9 cellular contexts compared by ENCODE assay signal in the genomic region with DNA sequence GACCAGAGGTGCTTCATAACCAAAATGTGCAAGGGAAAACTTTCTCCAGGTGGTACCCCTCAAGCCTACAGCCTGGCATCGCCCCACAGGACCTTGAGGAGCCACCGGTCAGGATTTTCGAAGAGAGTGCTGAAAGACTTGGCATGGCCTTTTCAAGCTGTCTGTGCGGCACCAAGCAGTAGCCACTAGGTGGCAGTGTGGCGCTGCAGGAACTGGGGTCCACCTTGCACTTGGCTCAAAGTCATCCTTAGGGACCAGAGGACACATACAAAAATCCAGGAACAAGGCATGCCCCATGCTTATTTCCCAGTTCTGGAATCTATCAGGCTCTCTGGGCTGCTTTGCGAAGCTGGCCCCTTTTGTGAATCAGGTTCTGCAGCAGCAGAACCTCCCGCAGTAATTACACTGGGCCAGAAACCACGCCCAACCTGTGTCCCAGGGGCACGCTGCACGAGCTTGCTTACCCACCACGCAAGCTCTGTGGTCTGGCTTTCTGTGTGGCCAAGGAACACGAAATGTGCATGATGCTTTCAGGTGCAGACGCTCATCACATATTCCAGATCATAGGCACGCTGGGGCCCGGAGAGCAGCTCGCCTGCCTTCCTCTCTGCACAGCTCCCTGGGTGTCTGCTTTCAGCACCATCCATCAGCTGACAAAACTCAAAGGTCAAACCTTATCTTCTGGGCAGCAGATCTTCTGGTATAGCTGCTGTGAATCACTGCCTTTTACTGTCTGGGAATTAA.
DNase-seq lines count a peak whose midpoint lies in the region; ATAC-seq and TF ChIP-seq lines count a peak whose summit lies in the region.
"Had no signal": no experiment of that assay in that cellular context is flagged by ENCODE, and none has a peak within 500 bp of the region (broad histone marks: within the 10 kb centered on the region; RNA-seq: fewer than 3 reads in every experiment).

No MANE protein-coding gene starts in this region.

- no peaks in the 10 kb centered on the region for H3K9me3 Mint-ChIP-seq in activated T-cell treated with anti-CD3 and anti-CD28 coated beads, Interleukin-2, amount 50 U/mL, for 24 hours
- H3K9me3 Mint-ChIP-seq in nephron, result no peaks in the 10 kb centered on the region
- H3K9me3 Mint-ChIP-seq: IgD-negative memory B cell had no signal

- peaks cover 12 to 51% (median 26%) of the 10 kb centered on the region in 10 experiments for H3K4me1 ChIP-seq in BLaER1 treated with 17β-estradiol and CSF1 and Interleukin-3, amounts not matched to agents 10 nM and 100 nM
- H3K4me1 ChIP-seq in Panc1 (ENCODE audit: control insufficient read depth, insufficient read depth, low read length), result no peaks in the 10 kb centered on the region

- TF ChIP-seq CTCF in Panc1 (IDR thresholded peaks at IDR 0.05) (peak; percentile 91), nephron (IDR thresholded peaks at IDR 0.05; ENCODE audit: unreplicated experiment in 3 of 3) (peak; percentile 96 to 97 (median 96))

- no peak overlapping the region for H3K27ac ChIP-seq in BLaER1 treated with 17β-estradiol and CSF1 and Interleukin-3, amounts not matched to agents 10 nM and 100 nM
- no peak overlapping the region for H3K27ac ChIP-seq in Panc1 (ENCODE audit: low read length)

- H3K9ac ChIP-seq in BLaER1 treated with 17β-estradiol and CSF1 and Interleukin-3, amounts not matched to agents 10 nM and 100 nM, result peak overlapping the region in 3 of 11 experiments; percentile 18 to 24 (median 19); a peak in 1 of 22 replicates

- H3K27me3 Mint-ChIP-seq in activated T-cell treated with anti-CD3 and anti-CD28 coated beads, Interleukin-2, amount 50 U/mL, for 24 hours, result peaks cover 14% of the 10 kb centered on the region
- H3K27me3 Mint-ChIP-seq in nephron (ENCODE audit: low read depth), result peaks cover 26% of the 10 kb centered on the region

- DNase-seq in GM19238 (ENCODE audit: insufficient read length, low spot score) (peak; percentile 80), HuH-7 (ENCODE audit: low spot score) (peak; percentile 92), Panc1 (ENCODE audit: low read depth, low spot score) (peak; percentile 56), fibroblast of gingiva (ENCODE audit: low read depth) (peak; percentile 74)
- peak; percentile 81 for DNase-seq in activated T-cell treated with anti-CD3 and anti-CD28 coated beads, Interleukin-2, amount 50 U/mL, for 24 hours
- peak; percentile 12 to 69 (median 53) for DNase-seq in stimulated activated naive CD4-positive, alpha-beta T cell (lab: John Stamatoyannopoulos, UW)

- no peak overlapping the region for H3K4me3 Mint-ChIP-seq in activated T-cell treated with anti-CD3 and anti-CD28 coated beads, Interleukin-2, amount 50 U/mL, for 24 hours
- peak overlapping the region in 1 of 3 experiments; percentile 34 for H3K4me3 Mint-ChIP-seq in nephron

- H3K36me3 ChIP-seq in BLaER1 treated with 17β-estradiol and CSF1 and Interleukin-3, amounts not matched to agents 10 nM and 100 nM, result peaks cover 28 to 39% (median 33%) of the 10 kb centered on the region in 11 experiments
- no peaks in the 10 kb centered on the region for H3K36me3 ChIP-seq in Panc1 (ENCODE audit: control insufficient read depth, insufficient read depth, low read length)

- ATAC-seq in Panc1, result peak; percentile 89

- CTCF ChIA-PET in Panc1 (lab: Charles Lee), result interaction anchor here (1.0 kb wide), 2 partner anchors 200 to 605 kb away, joined by 4 read pairs; no protein-coding TSS in a partner anchor

- no peak overlapping the region for H3K4me3 ChIP-seq in BLaER1 treated with 17β-estradiol and CSF1 and Interleukin-3, amounts not matched to agents 10 nM and 100 nM
- no peak overlapping the region for H3K4me3 ChIP-seq in Panc1 (ENCODE audit: low read depth in 2 of 2, low read length in 2 of 2)

- POLR2A ChIA-PET in Panc1 (lab: Charles Lee), result no interaction called here

- H4K20me1 ChIP-seq in BLaER1 treated with 17β-estradiol and CSF1 and Interleukin-3, amounts not matched to agents 10 nM and 100 nM, result peaks cover 0 to 77% (median 35%) of the 10 kb centered on the region in 11 experiments; a peak in 18 of 22 replicates

- in situ Hi-C loops in Panc1 (cut with HindIII; ENCODE audit: low pct_unique_long_range_greater_than_20kb, low sequenced_read_pairs), result no loop called here

- intact Hi-C loops in Panc1 (cut with micrococcal nuclease; ENCODE audit: unreplicated experiment), result loop anchor here (2.0 kb wide), 1 partner anchor 202 kb away; no protein-coding TSS in a partner anchor

- no TSS peak for BruUV-seq in Panc1 (replicated peaks; lab: Mats Ljungman, UMichigan)

- H3K4me2 ChIP-seq in BLaER1 treated with 17β-estradiol and CSF1 and Interleukin-3, amounts not matched to agents 10 nM and 100 nM, result peak overlapping the region in 10 of 11 experiments; percentile 9 to 66 (median 40); a peak in 16 of 22 replicates

- H3K9me3 ChIP-seq in BLaER1 treated with 17β-estradiol and CSF1 and Interleukin-3, amounts not matched to agents 10 nM and 100 nM (replicated peaks in 1 of 11), result no peaks in the 10 kb centered on the region
- no peaks in the 10 kb centered on the region for H3K9me3 ChIP-seq in Panc1 (ENCODE audit: control insufficient read depth, insufficient read depth, low read depth, low read length)

- H3K36me3 Mint-ChIP-seq in activated T-cell treated with anti-CD3 and anti-CD28 coated beads, Interleukin-2, amount 50 U/mL, for 24 hours (ENCODE audit: low read depth), result peaks cover 53% of the 10 kb centered on the region
- no peaks in the 10 kb centered on the region for H3K36me3 Mint-ChIP-seq in nephron (ENCODE audit: low read depth)

- H3K4me1 Mint-ChIP-seq in activated T-cell treated with anti-CD3 and anti-CD28 coated beads, Interleukin-2, amount 50 U/mL, for 24 hours (ENCODE audit: low read depth), result peaks cover 2% of the 10 kb centered on the region
- peaks cover 82% of the 10 kb centered on the region for H3K4me1 Mint-ChIP-seq in nephron

- no peak overlapping the region for H3K27ac Mint-ChIP-seq in activated T-cell treated with anti-CD3 and anti-CD28 coated beads, Interleukin-2, amount 50 U/mL, for 24 hours
- H3K27ac Mint-ChIP-seq in nephron, result peak overlapping the region; percentile 56 to 91 (median 87)

- H3K27me3 ChIP-seq in BLaER1 treated with 17β-estradiol and CSF1 and Interleukin-3, amounts not matched to agents 10 nM and 100 nM, result no peaks in the 10 kb centered on the region
- no peaks in the 10 kb centered on the region for H3K27me3 ChIP-seq in Panc1 (ENCODE audit: control insufficient read depth, insufficient read depth, low read length)
